ENCODE assay signal across 1 cellular context in the genomic region with DNA sequence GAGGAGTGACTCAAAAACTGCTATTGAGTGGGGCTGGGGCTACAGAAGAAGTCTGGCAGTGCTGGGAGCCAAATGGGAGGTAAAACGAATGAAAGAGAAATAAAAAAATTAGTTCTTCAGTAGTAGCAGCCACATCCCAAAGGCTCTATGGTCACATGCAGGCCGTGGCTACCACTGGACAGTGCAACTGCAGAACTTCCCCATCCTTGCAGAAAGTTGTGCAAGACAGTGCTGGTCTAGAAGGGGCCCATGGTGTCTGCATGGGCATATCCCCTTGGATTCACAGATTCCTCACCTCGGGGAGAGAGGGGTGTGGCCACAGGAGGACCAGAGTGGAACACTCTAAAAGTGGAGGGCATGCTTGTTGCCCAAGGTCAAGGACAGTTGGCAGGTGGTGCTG.
TF ChIP-seq lines count a peak whose summit lies in the region.

No MANE protein-coding gene starts in this region.

TF ChIP-seq in WTC11, 78 proteins besides CTCF, POLR2A, EP300 and RAD21 (continued from another document):
- TF ChIP-seq, protein P1, sequence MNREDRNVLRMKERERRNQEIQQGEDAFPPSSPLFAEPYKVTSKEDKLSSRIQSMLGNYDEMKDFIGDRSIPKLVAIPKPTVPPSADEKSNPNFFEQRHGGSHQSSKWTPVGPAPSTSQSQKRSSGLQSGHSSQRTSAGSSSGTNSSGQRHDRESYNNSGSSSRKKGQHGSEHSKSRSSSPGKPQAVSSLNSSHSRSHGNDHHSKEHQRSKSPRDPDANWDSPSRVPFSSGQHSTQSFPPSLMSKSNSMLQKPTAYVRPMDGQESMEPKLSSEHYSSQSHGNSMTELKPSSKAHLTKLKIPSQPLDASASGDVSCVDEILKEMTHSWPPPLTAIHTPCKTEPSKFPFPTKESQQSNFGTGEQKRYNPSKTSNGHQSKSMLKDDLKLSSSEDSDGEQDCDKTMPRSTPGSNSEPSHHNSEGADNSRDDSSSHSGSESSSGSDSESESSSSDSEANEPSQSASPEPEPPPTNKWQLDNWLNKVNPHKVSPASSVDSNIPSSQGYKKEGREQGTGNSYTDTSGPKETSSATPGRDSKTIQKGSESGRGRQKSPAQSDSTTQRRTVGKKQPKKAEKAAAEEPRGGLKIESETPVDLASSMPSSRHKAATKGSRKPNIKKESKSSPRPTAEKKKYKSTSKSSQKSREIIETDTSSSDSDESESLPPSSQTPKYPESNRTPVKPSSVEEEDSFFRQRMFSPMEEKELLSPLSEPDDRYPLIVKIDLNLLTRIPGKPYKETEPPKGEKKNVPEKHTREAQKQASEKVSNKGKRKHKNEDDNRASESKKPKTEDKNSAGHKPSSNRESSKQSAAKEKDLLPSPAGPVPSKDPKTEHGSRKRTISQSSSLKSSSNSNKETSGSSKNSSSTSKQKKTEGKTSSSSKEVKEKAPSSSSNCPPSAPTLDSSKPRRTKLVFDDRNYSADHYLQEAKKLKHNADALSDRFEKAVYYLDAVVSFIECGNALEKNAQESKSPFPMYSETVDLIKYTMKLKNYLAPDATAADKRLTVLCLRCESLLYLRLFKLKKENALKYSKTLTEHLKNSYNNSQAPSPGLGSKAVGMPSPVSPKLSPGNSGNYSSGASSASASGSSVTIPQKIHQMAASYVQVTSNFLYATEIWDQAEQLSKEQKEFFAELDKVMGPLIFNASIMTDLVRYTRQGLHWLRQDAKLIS (CRISPR knock-in tag; IDR thresholded peaks at IDR 0.05; ENCODE audit: borderline replicate concordance), result no peak
- TF ChIP-seq ZNF263 (CRISPR knock-in tag; IDR thresholded peaks at IDR 0.05; ENCODE audit: low read depth), result no peak
- TF ChIP-seq, protein P2, sequence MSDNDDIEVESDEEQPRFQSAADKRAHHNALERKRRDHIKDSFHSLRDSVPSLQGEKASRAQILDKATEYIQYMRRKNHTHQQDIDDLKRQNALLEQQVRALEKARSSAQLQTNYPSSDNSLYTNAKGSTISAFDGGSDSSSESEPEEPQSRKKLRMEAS (CRISPR knock-in tag; IDR thresholded peaks at IDR 0.05), result no peak
- TF ChIP-seq TEAD4 (CRISPR knock-in tag; IDR thresholded peaks at IDR 0.05), result no peak
- TF ChIP-seq, protein P3, sequence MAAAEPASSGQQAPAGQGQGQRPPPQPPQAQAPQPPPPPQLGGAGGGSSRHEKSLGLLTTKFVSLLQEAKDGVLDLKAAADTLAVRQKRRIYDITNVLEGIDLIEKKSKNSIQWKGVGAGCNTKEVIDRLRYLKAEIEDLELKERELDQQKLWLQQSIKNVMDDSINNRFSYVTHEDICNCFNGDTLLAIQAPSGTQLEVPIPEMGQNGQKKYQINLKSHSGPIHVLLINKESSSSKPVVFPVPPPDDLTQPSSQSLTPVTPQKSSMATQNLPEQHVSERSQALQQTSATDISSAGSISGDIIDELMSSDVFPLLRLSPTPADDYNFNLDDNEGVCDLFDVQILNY (CRISPR knock-in tag; IDR thresholded peaks at IDR 0.05), result no peak
